ENCODE assay signal across 1 cellular context in genomic region chr17:57468932-57469775, GRCh38.
TF ChIP-seq lines count a peak whose summit lies in the region.

No MANE protein-coding gene starts in this region.

TF ChIP-seq in GM12878, 131 proteins besides CTCF, POLR2A, EP300 and RAD21 (continued from another document):
- TF ChIP-seq CEBPZ (IDR thresholded peaks at IDR 0.05; ENCODE audit: low read depth, low read length) (no peak), TCF7 (IDR thresholded peaks at IDR 0.05; ENCODE audit: borderline replicate concordance) (no peak), FOS (IDR thresholded peaks at IDR 0.05; ENCODE audit: borderline replicate concordance, extremely low read depth, insufficient read length) (no peak), PAX5 (IDR thresholded peaks at IDR 0.05; ENCODE audit: borderline replicate concordance, low read depth, low read length) (no peak), MEF2A (IDR thresholded peaks at IDR 0.05; ENCODE audit: insufficient read depth, low read depth, low read length) (no peak), NFXL1 (IDR thresholded peaks at IDR 0.05; ENCODE audit: borderline replicate concordance) (0 out of 2 replicates have a peak, but pooled peaks have one; percentile 29), POU2F2 (IDR thresholded peaks at IDR 0.05; ENCODE audit: borderline replicate concordance, low read depth, low read length) (no peak), ZNF24 (IDR thresholded peaks at IDR 0.05) (no peak), TBL1XR1 (IDR thresholded peaks at IDR 0.05; ENCODE audit: low read depth, low read length) (no peak), HSF1 (IDR thresholded peaks at IDR 0.05; ENCODE audit: low read depth, low read length) (no peak), USF1 (IDR thresholded peaks at IDR 0.05; ENCODE audit: borderline replicate concordance, extremely low read length, insufficient read depth, low read depth, low read length) (no peak), BCL11A (IDR thresholded peaks at IDR 0.05; ENCODE audit: low read depth, low read length) (no peak; the same call in 1 of the 2 replicates), ZBTB4 (CRISPR knock-in tag; IDR thresholded peaks at IDR 0.05) (no peak), SREBF2 (IDR thresholded peaks at IDR 0.05; ENCODE audit: low read length) (no peak), ZBTB11 (CRISPR knock-in tag; IDR thresholded peaks at IDR 0.05) (no peak), KLF5 (IDR thresholded peaks at IDR 0.05; ENCODE audit: partially characterized antibody) (no peak), STAT1 (conservative IDR thresholded peaks at IDR 0.05) (no peak), MTA2 (IDR thresholded peaks at IDR 0.05; ENCODE audit: low read depth) (peak; percentile 80), NKRF (conservative IDR thresholded peaks at IDR 0.05) (0 out of 2 replicates have a peak, but pooled peaks have one; percentile 23), SKIL (IDR thresholded peaks at IDR 0.05; ENCODE audit: low read depth, poor library complexity, severe bottlenecking) (peak; percentile 71), YBX1 (IDR thresholded peaks at IDR 0.05) (no peak), BMI1 (IDR thresholded peaks at IDR 0.05; ENCODE audit: borderline replicate concordance) (no peak), SPI1 (IDR thresholded peaks at IDR 0.05; ENCODE audit: borderline replicate concordance, insufficient read depth, low read depth, low read length) (peak; percentile 67)
